Comparison of ENCODE assay signal across 8 cellular contexts in the genomic region with DNA sequence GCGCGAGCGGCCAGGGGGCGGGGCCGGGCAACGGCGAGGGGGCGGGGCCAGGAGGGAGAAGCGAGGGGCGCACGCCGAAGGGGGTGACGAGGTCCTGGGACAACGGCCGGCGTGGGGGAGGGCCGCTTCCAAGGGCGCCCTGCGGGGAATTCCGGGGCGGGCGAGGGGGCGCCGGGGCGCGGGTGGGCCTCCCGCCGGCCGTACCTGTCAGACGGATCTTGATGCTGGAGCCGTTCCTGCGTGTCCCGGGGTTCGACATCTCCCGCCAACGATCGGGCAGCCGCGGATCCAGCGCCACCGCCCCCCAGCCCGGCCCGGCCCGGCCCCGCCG. TPM values are rescaled to one million over a fixed set of nuclear protein-coding genes. Genes with fewer than 3 reads are reported as not detected.
A peak's percentile ranks its signal among the peaks of the same experiment; 100 is the strongest.
DNase-seq lines count a peak whose midpoint lies in the region; ATAC-seq, FAIRE-seq and TF ChIP-seq lines count a peak whose summit lies in the region.

No MANE protein-coding gene starts in this region.

- BruUV-seq in HepG2 (replicated peaks; lab: Mats Ljungman, UMichigan) = no TSS peak

- H3K4me1 Mint-ChIP-seq in T-helper 2 cell treated with Interferon-gamma antibody and Interleukin-4, amounts not matched to agents 5 μg/mL and 100 μg/mL, for 36 hours (ENCODE audit: low read depth) = peaks cover 33% of the 10 kb centered on the region
- peaks cover 39% of the 10 kb centered on the region for H3K4me1 Mint-ChIP-seq in activated naive CD8-positive, alpha-beta T cell (ENCODE audit: low read depth)

- peak overlapping the region; percentile 45 for H3K4me2 ChIP-seq in HepG2 (ENCODE audit: low read depth, low read length)

- peaks cover 7% of the 10 kb centered on the region for H3K27me3 Mint-ChIP-seq in T-helper 2 cell treated with Interferon-gamma antibody and Interleukin-4, amounts not matched to agents 5 μg/mL and 100 μg/mL, for 36 hours (ENCODE audit: low read depth)
- no peaks in the 10 kb centered on the region for H3K27me3 Mint-ChIP-seq in activated naive CD8-positive, alpha-beta T cell

- H3K27me3 ChIP-seq in HepG2 (ENCODE audit: control insufficient read depth in 1 of 2, insufficient read depth in 2 of 2, low read length in 2 of 2) = no peaks in the 10 kb centered on the region; a peak in 1 of 5 replicates

- no peak for FAIRE-seq in HepG2 (lab: Jason Lieb, UNC)

- peaks cover 43% of the 10 kb centered on the region for H3K4me1 ChIP-seq in HepG2 (ENCODE audit: insufficient read depth, low read length)
- H3K4me1 ChIP-seq in urinary bladder (ENCODE audit: insufficient read depth) = no peaks in the 10 kb centered on the region

- H3K36me3 ChIP-seq in HepG2 (replicated peaks in 1 of 2; ENCODE audit: control insufficient read depth in 1 of 2, insufficient read depth in 2 of 2, low read length in 2 of 2) = no peaks in the 10 kb centered on the region
- H3K36me3 ChIP-seq in urinary bladder (ENCODE audit: insufficient read depth) = no peaks in the 10 kb centered on the region

- ATAC-seq in HG02970 (IDR thresholded peaks at IDR 0.05; ENCODE audit: low FRiP score, unreplicated experiment) (peak; percentile 39), HepG2 (peak; percentile 44)

- H3K9me3 Mint-ChIP-seq in T-helper 2 cell treated with Interferon-gamma antibody and Interleukin-4, amounts not matched to agents 5 μg/mL and 100 μg/mL, for 36 hours = no peaks in the 10 kb centered on the region
- H3K9me3 Mint-ChIP-seq in activated naive CD8-positive, alpha-beta T cell (ENCODE audit: low read depth) = no peaks in the 10 kb centered on the region

- no peak for TF ChIP-seq CTCF in HepG2 (CRISPR knock-in tag; IDR thresholded peaks at IDR 0.05)

- intact Hi-C loops in HepG2 (cut with micrococcal nuclease; ENCODE audit: unreplicated experiment) = loop anchor here (5.0 kb wide), 4 partner anchors 46 to 169 kb away; no protein-coding TSS in a partner anchor

- peak overlapping the region; percentile 63 to 97 (median 89); a peak in 5 of 6 replicates for H3K4me3 ChIP-seq in HepG2 (replicated peaks in 1 of 3; ENCODE audit: insufficient read depth in 1 of 3, low read depth in 2 of 3, low read length in 3 of 3)
- H3K4me3 ChIP-seq in urinary bladder (ENCODE audit: low read depth, low read length) = peak overlapping the region; percentile 100

- peaks cover 30% of the 10 kb centered on the region for H3K79me2 ChIP-seq in HepG2 (ENCODE audit: insufficient read depth, low read length)

- no peaks in the 10 kb centered on the region for H3K9me3 ChIP-seq in HepG2 (ENCODE audit: low read length)

- peaks cover 3% of the 10 kb centered on the region; the same call in 1 of the 2 replicates for H4K20me1 ChIP-seq in HepG2 (ENCODE audit: insufficient read depth, low read length)

- H3K27ac Mint-ChIP-seq in T-helper 2 cell treated with Interferon-gamma antibody and Interleukin-4, amounts not matched to agents 5 μg/mL and 100 μg/mL, for 36 hours = peak overlapping the region; percentile 88
- no peak overlapping the region for H3K27ac Mint-ChIP-seq in activated naive CD8-positive, alpha-beta T cell

- H3K27ac ChIP-seq in HepG2 (ENCODE audit: extremely low read length, insufficient read depth, low read length) (peak overlapping the region; percentile 86), urinary bladder (ENCODE audit: low read depth) (peak overlapping the region; percentile 97)

- H3K4me3 Mint-ChIP-seq in T-helper 2 cell treated with Interferon-gamma antibody and Interleukin-4, amounts not matched to agents 5 μg/mL and 100 μg/mL, for 36 hours = peak overlapping the region; percentile 87
- H3K4me3 Mint-ChIP-seq in activated naive CD8-positive, alpha-beta T cell = peak overlapping the region; percentile 77

- no peak for TF ChIP-seq RAD21 in HepG2 (CRISPR knock-in tag; IDR thresholded peaks at IDR 0.05)

- peaks cover 7% of the 10 kb centered on the region for H3K36me3 Mint-ChIP-seq in T-helper 2 cell treated with Interferon-gamma antibody and Interleukin-4, amounts not matched to agents 5 μg/mL and 100 μg/mL, for 36 hours (ENCODE audit: low read depth)
- peaks cover 5% of the 10 kb centered on the region for H3K36me3 Mint-ChIP-seq in activated naive CD8-positive, alpha-beta T cell

- WGBS in HepG2 (ENCODE audit: low lambda C conversion rate) = 4% methylated on average over 6 of the region's 46 CpGs
- 1% methylated on average over 45 of the region's 46 CpGs for WGBS in urinary bladder

- CTCF ChIA-PET in HepG2 (lab: Yijun Ruan, JAX; ENCODE audit: low intra/inter-chr PET ratio, low total read pairs) = no interaction called here

- H2AFZ ChIP-seq in HepG2 (ENCODE audit: low read length) = no peak overlapping the region

- no peak; a peak in 1 of 4 replicates for TF ChIP-seq POLR2A in HepG2 (IDR thresholded peaks at IDR 0.05; ENCODE audit: insufficient read depth in 1 of 2, low read depth in 2 of 2, low read length in 2 of 2)

- peak overlapping the region; percentile 86 for H3K9ac ChIP-seq in HepG2 (ENCODE audit: insufficient read depth, low read depth, low read length)

- in situ Hi-C loops in HepG2 (cut with HindIII; ENCODE audit: extremely low pct_ligation_motif_present, low pct_unique_long_range_greater_than_20kb) = loop anchor here (5.0 kb wide), 2 partner anchors 46 to 101 kb away; no protein-coding TSS in a partner anchor

- no peak for DNase-seq in T-helper 2 cell treated with Interferon-gamma antibody and Interleukin-4, amounts not matched to agents 5 μg/mL and 100 μg/mL, for 36 hours (ENCODE audit: low spot score)
- DNase-seq in T-helper 2 cell = no peak
- DNase-seq in HepG2 (ENCODE audit: low spot score) = no peak
- no peak for DNase-seq in ureter (ENCODE audit: low spot score)
- no peak for DNase-seq in stimulated activated naive CD4-positive, alpha-beta T cell treated with Interleukin-2 at 50 U/mL for 16 hours (lab: John Stamatoyannopoulos, UW)

- TF ChIP-seq EP300 in HepG2 (IDR thresholded peaks at IDR 0.05; ENCODE audit: low read depth in 2 of 2, low read length in 2 of 2) = no peak
- no peak for TF ChIP-seq EP300 in HepG2 (CRISPR knock-in tag; IDR thresholded peaks at IDR 0.05; ENCODE audit: borderline replicate concordance)

- POLR2A ChIA-PET in HepG2 (lab: Yijun Ruan, JAX) = interaction anchor here (0.8 to 2.2 kb wide), 8 partner anchors 19 to 74 kb away, joined by 3 to 18 read pairs (median 6); no protein-coding TSS in a partner anchor

TF ChIP-seq in HepG2, 621 proteins besides CTCF, POLR2A, EP300 and RAD21 (continues in another document):
- TF ChIP-seq RXRA (CRISPR knock-in tag; IDR thresholded peaks at IDR 0.05) = 0 out of 2 replicates have a peak, but pooled peaks have one; percentile 8
- TF ChIP-seq ZNF879 (CRISPR knock-in tag; IDR thresholded peaks at IDR 0.05) = no peak
- TF ChIP-seq, protein P1, sequence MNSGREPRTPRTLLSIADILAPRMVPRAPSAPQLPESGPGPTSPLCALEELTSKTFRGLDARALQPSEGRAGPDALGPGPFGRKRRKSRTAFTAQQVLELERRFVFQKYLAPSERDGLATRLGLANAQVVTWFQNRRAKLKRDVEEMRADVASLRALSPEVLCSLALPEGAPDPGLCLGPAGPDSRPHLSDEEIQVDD (CRISPR knock-in tag; IDR thresholded peaks at IDR 0.05; ENCODE audit: borderline replicate concordance) = no peak
- no peak for TF ChIP-seq MED8 (CRISPR knock-in tag; IDR thresholded peaks at IDR 0.05; ENCODE audit: insufficient replicate concordance)
- TF ChIP-seq SP1 (IDR thresholded peaks at IDR 0.05) = no peak
- TF ChIP-seq SP1 (CRISPR knock-in tag; IDR thresholded peaks at IDR 0.05) = peak; percentile 56; the same call in 1 of the 2 replicates
- TF ChIP-seq ZNF891 (CRISPR knock-in tag; IDR thresholded peaks at IDR 0.05) = no peak
- TF ChIP-seq, protein P2, sequence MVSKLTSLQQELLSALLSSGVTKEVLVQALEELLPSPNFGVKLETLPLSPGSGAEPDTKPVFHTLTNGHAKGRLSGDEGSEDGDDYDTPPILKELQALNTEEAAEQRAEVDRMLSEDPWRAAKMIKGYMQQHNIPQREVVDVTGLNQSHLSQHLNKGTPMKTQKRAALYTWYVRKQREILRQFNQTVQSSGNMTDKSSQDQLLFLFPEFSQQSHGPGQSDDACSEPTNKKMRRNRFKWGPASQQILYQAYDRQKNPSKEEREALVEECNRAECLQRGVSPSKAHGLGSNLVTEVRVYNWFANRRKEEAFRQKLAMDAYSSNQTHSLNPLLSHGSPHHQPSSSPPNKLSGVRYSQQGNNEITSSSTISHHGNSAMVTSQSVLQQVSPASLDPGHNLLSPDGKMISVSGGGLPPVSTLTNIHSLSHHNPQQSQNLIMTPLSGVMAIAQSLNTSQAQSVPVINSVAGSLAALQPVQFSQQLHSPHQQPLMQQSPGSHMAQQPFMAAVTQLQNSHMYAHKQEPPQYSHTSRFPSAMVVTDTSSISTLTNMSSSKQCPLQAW (CRISPR knock-in tag; IDR thresholded peaks at IDR 0.05) = no peak

RNA-seq across cellular contexts. Expression of a gene that starts 0.4 kb away (rescaled TPM):
- total RNA-seq in HepG2 (2016; rRNA removed; fragmentation: Illumina TruSeq; extraction: Trizol) = 11.1 and 12.0 TPM in 2 replicates
- total RNA-seq in HepG2 (2016; cell fraction: cytosol; rRNA removed; fragmentation: Illumina TruSeq; extraction: Trizol; ENCODE audit: low read depth) = 2.3 and 2.9 TPM in 2 replicates
- 8.8 and 11.5 TPM in 2 replicates for total RNA-seq in HepG2 (2016; cell fraction: insoluble cytoplasmic fraction; rRNA removed; fragmentation: Illumina TruSeq; extraction: Trizol)
- 6.2 and 6.6 TPM in 2 replicates for total RNA-seq in HepG2 (2016; cell fraction: membrane; rRNA removed; fragmentation: Illumina TruSeq; extraction: Trizol)
- 8.5 and 10.7 TPM in 2 replicates for total RNA-seq in HepG2 (2016; cell fraction: nucleus; rRNA removed; fragmentation: Illumina TruSeq; extraction: Trizol)
- 8.3 and 8.7 TPM in 2 replicates for polyA plus RNA-seq in HepG2 (2011; rRNA removed)
- 4.6 and 5.6 TPM in 2 replicates for polyA plus RNA-seq in HepG2 (2011; cell fraction: cytosol; rRNA removed)
- 13.6 and 15.4 TPM in 2 replicates for polyA plus RNA-seq in HepG2 (2011; cell fraction: nucleus; rRNA removed)
- 10.1 and 10.6 TPM in 2 replicates for polyA plus RNA-seq in HepG2 (2012)
- 0.75 and 0.81 TPM in 2 replicates for polyA plus RNA-seq in HepG2 (2016; cell fraction: cytosol; fragmentation: Illumina TruSeq; extraction: Trizol; ENCODE audit: low read depth)
- polyA plus RNA-seq in HepG2 (2016; cell fraction: insoluble cytoplasmic fraction; fragmentation: Illumina TruSeq; extraction: Trizol; ENCODE audit: low read depth) = 7.6 and 8.8 TPM in 2 replicates
- 1.8 and 2.7 TPM in 2 replicates for polyA plus RNA-seq in HepG2 (2016; cell fraction: membrane; fragmentation: Illumina TruSeq; extraction: Trizol; ENCODE audit: low read depth)
- 15.0 and 17.6 TPM in 2 replicates for polyA plus RNA-seq in HepG2 (2016; cell fraction: nucleus; fragmentation: Illumina TruSeq; extraction: Trizol; ENCODE audit: insufficient read depth, low read depth)
- polyA minus RNA-seq in HepG2 (2011; rRNA and poly(A)+ RNA removed; ENCODE audit: low replicate concordance) = 9.8 and 14.1 TPM in 2 replicates
- polyA minus RNA-seq in HepG2 (2011; cell fraction: cytosol; rRNA and poly(A)+ RNA removed) = 5.8 and 6.4 TPM in 2 replicates
- polyA minus RNA-seq in HepG2 (2011; cell fraction: nucleus; rRNA and poly(A)+ RNA removed) = 13.4 and 14.2 TPM in 2 replicates
- 19.7 TPM for total RNA-seq in urinary bladder
- 11.6 TPM for polyA plus RNA-seq in urinary bladder
- total RNA-seq in ureter = 40.9 TPM
